Comparison of ENCODE assay signal across 8 cellular contexts in the genomic region with DNA sequence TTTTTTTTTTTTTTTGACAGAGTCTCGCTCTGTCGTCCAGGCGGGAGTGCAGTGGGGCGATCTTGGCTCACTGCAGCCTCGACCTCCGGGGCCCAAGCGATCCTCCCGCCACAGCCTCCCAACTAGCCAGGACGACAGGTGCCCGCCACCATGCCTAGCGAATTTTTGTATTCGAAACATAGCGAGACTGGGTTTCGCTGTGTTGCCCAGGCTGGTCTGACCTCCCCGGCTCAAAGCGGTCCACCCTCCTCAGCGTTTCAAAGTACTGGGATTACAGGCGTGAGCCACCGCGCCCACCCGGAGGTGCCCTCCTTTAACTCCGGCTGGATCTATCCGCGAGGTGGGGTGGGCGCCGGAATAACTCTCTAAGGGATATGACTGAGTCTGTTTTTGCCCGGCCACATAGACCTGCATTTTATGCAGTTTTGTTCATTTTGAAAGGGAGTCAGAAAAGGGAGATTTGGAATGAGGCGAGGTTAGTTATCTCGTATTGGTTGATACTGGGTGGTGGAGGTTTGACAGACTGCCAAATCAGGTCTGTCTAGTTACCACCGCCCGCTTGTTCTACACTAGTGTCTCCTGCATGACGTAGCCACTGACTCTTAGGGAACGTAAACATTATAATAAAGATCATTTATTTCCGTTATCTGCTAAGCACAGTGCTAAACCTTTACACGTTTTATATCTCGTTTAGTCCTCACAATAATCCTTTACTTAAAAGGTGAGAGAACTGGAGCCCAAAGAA. TPM values are rescaled to one million over a fixed set of nuclear protein-coding genes. Genes with fewer than 3 reads are reported as not detected.
DNase-seq lines count a peak whose midpoint lies in the region; ATAC-seq, FAIRE-seq and TF ChIP-seq lines count a peak whose summit lies in the region.

No MANE protein-coding gene starts in this region.

- H3K4me1 ChIP-seq in A549 (peaks cover 27% of the 10 kb centered on the region), HUES48 (ENCODE audit: control insufficient read depth, insufficient read depth, low read length) (no peaks in the 10 kb centered on the region), mesendoderm (ENCODE audit: control insufficient read depth, low read depth, low read length) (no peaks in the 10 kb centered on the region)

- H4K5ac ChIP-seq in mesendoderm (ENCODE audit: low read length): no peak overlapping the region

- TF ChIP-seq CTCF in A549 (IDR thresholded peaks at IDR 0.05) (no peak), brain (conservative IDR thresholded peaks at IDR 0.05) (no peak)

- H2AK5ac ChIP-seq in mesendoderm (ENCODE audit: low read length): no peak overlapping the region

- intact Hi-C loops in posterior vena cava (cut with DNase I): no loop called here

- no peak for TF ChIP-seq RAD21 in A549 (conservative IDR thresholded peaks at IDR 0.05 in 1 of 2, IDR thresholded peaks at IDR 0.05 in 1 of 2)

- no peak overlapping the region for H4K8ac ChIP-seq in mesendoderm (ENCODE audit: low read depth, low read length)

- no peak for TF ChIP-seq POLR2A in A549 (IDR thresholded peaks at IDR 0.05; ENCODE audit: low read length)

- no peak overlapping the region for H3K4ac ChIP-seq in mesendoderm (ENCODE audit: low read depth, low read length)

- no peak for FAIRE-seq in A549 (lab: Jason Lieb, UNC)

- peak overlapping the region; percentile 42 for H3K56ac ChIP-seq in mesendoderm (ENCODE audit: low read length)

- CTCF ChIA-PET in A549 (lab: Yijun Ruan, JAX): interaction anchor here (0.7 to 2.0 kb wide), 2 partner anchors 9 to 15 kb away, joined by 4 to 10 read pairs; no protein-coding TSS in a partner anchor

- H3K36me3 ChIP-seq in HUES48 (ENCODE audit: control insufficient read depth, insufficient read depth, low read length): peaks cover 18% of the 10 kb centered on the region
- no peaks in the 10 kb centered on the region for H3K36me3 ChIP-seq in mesendoderm (ENCODE audit: control insufficient read depth, insufficient read depth, low read length)

- H3K27ac ChIP-seq in A549 (peak overlapping the region; percentile 89 to 93), HUES48 (ENCODE audit: low read depth, low read length) (no peak overlapping the region), mesendoderm (ENCODE audit: low read depth, low read length) (no peak overlapping the region)

- TF ChIP-seq EP300 in A549 (IDR thresholded peaks at IDR 0.05): no peak

- DNase-seq in A549 (ENCODE audit: low read depth in 1 of 2, low spot score in 1 of 2) (no peak), mesendoderm (no peak), posterior vena cava (ENCODE audit: low spot score) (no peak), GM19240 (ENCODE audit: insufficient read length, low spot score) (no peak), NCI-H1417 (lab: John Stamatoyannopoulos, UW) (no peak)

- H3K79me2 ChIP-seq in mesendoderm (ENCODE audit: control insufficient read depth, insufficient read depth, low read length): peaks cover 37% of the 10 kb centered on the region

- H3K4me3 ChIP-seq in A549 (peak overlapping the region; percentile 88), HUES48 (ENCODE audit: low read depth, low read length) (peak overlapping the region; percentile 99; the same call in 1 of the 2 replicates), mesendoderm (ENCODE audit: low read length) (no peak overlapping the region)

- ATAC-seq in A549: peak in 1 of 2 experiments; percentile 11; a peak in 3 of 6 replicates
- no peak for ATAC-seq in HG03432 (IDR thresholded peaks at IDR 0.05; ENCODE audit: unreplicated experiment)

- H3K9me3 Mint-ChIP-seq in brain: peaks cover 0 to 4% (median 0%) of the 10 kb centered on the region in 5 experiments

- WGBS in A549 (ENCODE audit: missing lambda C conversion rate): 62% methylated on average over 36 of the region's 36 CpGs
- WGBS in mesendoderm (ENCODE audit: extremely low coverage, insufficient coverage, low lambda C conversion rate): no CpG with 5 or more reads among the region's 36 CpGs

- H2BK120ac ChIP-seq in mesendoderm (ENCODE audit: low read depth, low read length): no peak overlapping the region

- H2BK5ac ChIP-seq in mesendoderm (ENCODE audit: low read length): no peak overlapping the region

- no peak overlapping the region for H3K18ac ChIP-seq in mesendoderm (ENCODE audit: low read length)

- H3K27ac Mint-ChIP-seq in brain: peak overlapping the region; percentile 52 to 100 (median 84)

- H3K4me2 ChIP-seq in A549: peak overlapping the region; percentile 81
- no peak overlapping the region for H3K4me2 ChIP-seq in mesendoderm (ENCODE audit: low read length)

- H3K4me3 Mint-ChIP-seq in brain: peak overlapping the region; percentile 76 to 99 (median 97)

- no peak overlapping the region for H3K9ac ChIP-seq in HUES48 (ENCODE audit: low read depth, low read length)
- H3K9ac ChIP-seq in mesendoderm (ENCODE audit: low read length): no peak overlapping the region

- peaks cover 10% of the 10 kb centered on the region for H3K27me3 Mint-ChIP-seq in brain

- peaks cover 2% of the 10 kb centered on the region for H3K79me1 ChIP-seq in mesendoderm (ENCODE audit: low read length)

- H3K36me3 Mint-ChIP-seq in brain: peaks cover 35% of the 10 kb centered on the region

- no peaks in the 10 kb centered on the region for H3K27me3 ChIP-seq in HUES48 (ENCODE audit: control insufficient read depth, insufficient read depth, low read length)
- no peaks in the 10 kb centered on the region for H3K27me3 ChIP-seq in mesendoderm (ENCODE audit: insufficient read depth, low read length, poor library complexity)

- H3K9me3 ChIP-seq in A549 (no peaks in the 10 kb centered on the region), HUES48 (ENCODE audit: control insufficient read depth, insufficient read depth, low read length) (no peaks in the 10 kb centered on the region)

- POLR2A ChIA-PET in A549 (lab: Yijun Ruan, JAX): interaction anchor here (0.6 to 0.7 kb wide), 3 partner anchors 14 to 1098 kb away, joined by 4 to 8 read pairs (median 6); no protein-coding TSS in a partner anchor

- no peak overlapping the region for H2BK15ac ChIP-seq in mesendoderm (replicated peaks; ENCODE audit: low read depth)

- H3K23ac ChIP-seq in mesendoderm (ENCODE audit: low read length): no peak overlapping the region

- peaks cover 30% of the 10 kb centered on the region for H3K4me1 Mint-ChIP-seq in brain

TF ChIP-seq in A549, 52 proteins besides CTCF, POLR2A, EP300 and RAD21 (continues in another document):
- no peak for TF ChIP-seq RFX5 (IDR thresholded peaks at IDR 0.05)
- TF ChIP-seq, protein P1, sequence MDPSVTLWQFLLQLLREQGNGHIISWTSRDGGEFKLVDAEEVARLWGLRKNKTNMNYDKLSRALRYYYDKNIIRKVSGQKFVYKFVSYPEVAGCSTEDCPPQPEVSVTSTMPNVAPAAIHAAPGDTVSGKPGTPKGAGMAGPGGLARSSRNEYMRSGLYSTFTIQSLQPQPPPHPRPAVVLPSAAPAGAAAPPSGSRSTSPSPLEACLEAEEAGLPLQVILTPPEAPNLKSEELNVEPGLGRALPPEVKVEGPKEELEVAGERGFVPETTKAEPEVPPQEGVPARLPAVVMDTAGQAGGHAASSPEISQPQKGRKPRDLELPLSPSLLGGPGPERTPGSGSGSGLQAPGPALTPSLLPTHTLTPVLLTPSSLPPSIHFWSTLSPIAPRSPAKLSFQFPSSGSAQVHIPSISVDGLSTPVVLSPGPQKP (IDR thresholded peaks at IDR 0.05; ENCODE audit: low read depth, low read length): no peak
- TF ChIP-seq PHF8 (IDR thresholded peaks at IDR 0.05; ENCODE audit: borderline replicate concordance, low read depth): no peak
- no peak for TF ChIP-seq FOXS1 (CRISPR knock-in tag; IDR thresholded peaks at IDR 0.05)
- TF ChIP-seq HMGXB4 (CRISPR knock-in tag; IDR thresholded peaks at IDR 0.05; ENCODE audit: borderline replicate concordance): no peak

RNA-seq across cellular contexts. Expression of gene CCT4, which starts 0.9 kb away (rescaled TPM):
- 307 and 352 TPM in 2 replicates for polyA plus RNA-seq in A549 (2011; rRNA removed)
- polyA plus RNA-seq in A549 (2012; cell fraction: cytosol; rRNA removed): 149 TPM in 2 replicates
- 89.2 and 112 TPM in 2 replicates for polyA plus RNA-seq in A549 (2012; cell fraction: nucleus; rRNA removed)
- polyA plus RNA-seq in A549 (2017; fragmentation: RNase III; extraction: RNeasy Plus Mini Kit Qiagen cat#74134 plus additional on column Dnase treatment): 355 to 405 TPM (median 361 TPM) in 3 replicates
- 102 and 120 TPM in 2 replicates for polyA minus RNA-seq in A549 (2011; rRNA and poly(A)+ RNA removed)
- polyA plus RNA-seq in brain (ENCODE audit: insufficient read depth, low read depth, low replicate concordance): 142 TPM
- polyA plus RNA-seq in mesendoderm (2013, experiment 1 of 2): 289 TPM
- polyA plus RNA-seq in mesendoderm (2013, experiment 2 of 2): 282 TPM
- total RNA-seq in posterior vena cava: 100 to 1,000 TPM in 1 of 2 donors, 10 to 100 TPM in 1; 86.9 to 113 TPM

RNA-seq across cellular contexts. Expression of gene COMMD1, which starts 16.1 kb away (rescaled TPM):
- polyA plus RNA-seq in A549 (2011; rRNA removed) (53.9 and 54.1 TPM in 2 replicates), A549 (2017; fragmentation: RNase III; extraction: RNeasy Plus Mini Kit Qiagen cat#74134 plus additional on column Dnase treatment) (57.3 to 63.5 TPM (median 62.0 TPM) in 3 replicates), brain (ENCODE audit: insufficient read depth, low read depth, low replicate concordance) (44.8 TPM)
- polyA plus RNA-seq in A549 (2012; cell fraction: cytosol; rRNA removed): 33.8 and 36.9 TPM in 2 replicates
- 24.3 and 27.1 TPM in 2 replicates for polyA plus RNA-seq in A549 (2012; cell fraction: nucleus; rRNA removed)
- 17.3 and 18.9 TPM in 2 replicates for polyA minus RNA-seq in A549 (2011; rRNA and poly(A)+ RNA removed)
- polyA plus RNA-seq in mesendoderm (2013, experiment 1 of 2): 44.7 TPM
- polyA plus RNA-seq in mesendoderm (2013, experiment 2 of 2): 42.2 TPM
- 10 to 100 TPM; 33.0 to 35.1 TPM for total RNA-seq in posterior vena cava

RNA-seq across cellular contexts. Expression of gene FAM161A, which starts 35.5 kb away (rescaled TPM):
- polyA plus RNA-seq in A549 (2011; rRNA removed) (5.8 and 10.0 TPM in 2 replicates), A549 (2017; fragmentation: RNase III; extraction: RNeasy Plus Mini Kit Qiagen cat#74134 plus additional on column Dnase treatment) (11.0 to 12.3 TPM (median 11.8 TPM) in 3 replicates), brain (ENCODE audit: insufficient read depth, low read depth, low replicate concordance) (5.3 TPM)
- polyA plus RNA-seq in A549 (2012; cell fraction: cytosol; rRNA removed): 1.2 and 1.3 TPM in 2 replicates
- 1.3 and 2.7 TPM in 2 replicates for polyA plus RNA-seq in A549 (2012; cell fraction: nucleus; rRNA removed)
- polyA minus RNA-seq in A549 (2011; rRNA and poly(A)+ RNA removed): 1.3 and 1.9 TPM in 2 replicates
- 6.9 TPM for polyA plus RNA-seq in mesendoderm (2013, experiment 1 of 2)
- polyA plus RNA-seq in mesendoderm (2013, experiment 2 of 2): 7.4 TPM
- 1 to 10 TPM; 1.8 to 1.9 TPM for total RNA-seq in posterior vena cava

Comparison
In these comparisons a context has a peak if more than half of its experiments do, and no peak if none do; other contexts are left out.
1. H3K27ac ChIP-seq: peak in A549 (2 of 2); none in HUES48 (single experiment) and mesendoderm (single experiment).